Comparison of ENCODE assay signal across 15 cellular contexts in the genomic region with DNA sequence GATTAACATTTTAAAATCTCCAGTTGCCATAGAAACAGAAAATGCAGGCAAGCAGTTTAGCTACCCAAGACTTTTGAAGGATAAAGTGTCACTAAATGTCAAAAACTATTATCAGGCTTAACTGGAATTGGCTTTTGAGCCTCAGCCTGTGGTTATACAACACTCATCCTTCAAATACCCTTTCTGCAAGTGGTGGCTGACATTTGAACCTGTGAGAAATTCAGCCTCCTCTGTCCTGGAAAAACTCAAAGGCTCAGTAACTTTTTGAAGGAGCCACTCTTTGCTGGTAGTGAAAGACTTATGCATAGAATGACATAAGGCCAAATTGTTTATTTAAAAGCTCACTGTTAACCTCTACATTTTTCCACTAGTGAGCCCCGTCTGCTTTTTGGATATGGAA.
DNase-seq lines count a peak whose midpoint lies in the region; ATAC-seq lines count a peak whose summit lies in the region.
"Had no signal": no experiment of that assay in that cellular context is flagged by ENCODE, and none has a peak within 500 bp of the region (broad histone marks: within the 10 kb centered on the region; RNA-seq: fewer than 3 reads in every experiment).

No MANE protein-coding gene starts in this region.

- intact Hi-C loops in sciatic nerve (cut with DNase I): no loop called here

- peak; percentile 62 for ATAC-seq in sciatic nerve
- no peak for ATAC-seq in HG03045 (IDR thresholded peaks at IDR 0.05; ENCODE audit: unreplicated experiment)
- no peak for ATAC-seq in naive thymus-derived CD8-positive, alpha-beta T cell
- ATAC-seq: HepG2 had no signal

- DNase-seq in adipocyte (ENCODE audit: low read depth) (peak; percentile 28), caudate nucleus (lab: John Stamatoyannopoulos, UW) (no peak), mesenchymal stem cell (peak; percentile 61), sciatic nerve (ENCODE audit: low spot score) (no peak), LoVo (ENCODE audit: low spot score) (no peak)
- no peak for DNase-seq in naive thymus-derived CD8-positive, alpha-beta T cell
- DNase-seq: BE2C; Calu3; CD4-positive, alpha-beta T cell; DMS53; NCI-H187 treated with DMSO at 0.1 percent for 48 hours; NCI-H446 treated with DMSO at 0.1 percent for 48 hours; NK-92 treated with Interleukin-12 subunit alpha and Interleukin-12 subunit beta, amount 100 ng/mL, for 24 hours had no signal

- no peak overlapping the region for H4K8ac ChIP-seq in mesenchymal stem cell (ENCODE audit: low read length)

- H3K9me3 ChIP-seq in adipocyte (ENCODE audit: control insufficient read depth, low read length): peaks cover 10% of the 10 kb centered on the region
- peaks cover 9% of the 10 kb centered on the region for H3K9me3 ChIP-seq in mesenchymal stem cell (ENCODE audit: control insufficient read depth, low read length)
- H3K9me3 ChIP-seq: BE2C had no signal

- H3K23ac ChIP-seq in mesenchymal stem cell (ENCODE audit: low read length in 2 of 2): no peak overlapping the region

- no peak overlapping the region for H3K27ac Mint-ChIP-seq in naive thymus-derived CD8-positive, alpha-beta T cell
- H3K27ac Mint-ChIP-seq: CD4-positive, alpha-beta T cell had no signal

- H3K4me3 Mint-ChIP-seq in naive thymus-derived CD8-positive, alpha-beta T cell: no peak overlapping the region
- H3K4me3 Mint-ChIP-seq: CD4-positive, alpha-beta T cell had no signal

- POLR2A ChIA-PET in naive thymus-derived CD8-positive, alpha-beta T cell (lab: Charles Lee): no interaction called here

- H3K4me3 ChIP-seq in adipocyte (ENCODE audit: low read length): no peak overlapping the region
- H3K4me3 ChIP-seq in mesenchymal stem cell (ENCODE audit: insufficient read depth in 1 of 2, low read depth in 1 of 2, low read length in 2 of 2): no peak overlapping the region

- no peak overlapping the region for H3K18ac ChIP-seq in mesenchymal stem cell (ENCODE audit: low read depth in 1 of 2, low read length in 2 of 2)

- H3K4me1 Mint-ChIP-seq in naive thymus-derived CD8-positive, alpha-beta T cell: no peaks in the 10 kb centered on the region

- H2AFZ ChIP-seq in mesenchymal stem cell (ENCODE audit: low read depth, low read length): no peak overlapping the region

- no peak overlapping the region for H3K4me2 ChIP-seq in mesenchymal stem cell (ENCODE audit: low read length, poor library complexity, severe bottlenecking)

- no peaks in the 10 kb centered on the region for H3K79me1 ChIP-seq in mesenchymal stem cell (replicated peaks; ENCODE audit: low read length, poor library complexity, severe bottlenecking)

- no peak overlapping the region for H4K91ac ChIP-seq in mesenchymal stem cell (ENCODE audit: low read length)

- H3K27me3 Mint-ChIP-seq in naive thymus-derived CD8-positive, alpha-beta T cell: peaks cover 0 to 2% (median 0%) of the 10 kb centered on the region in 5 donors
- H3K27me3 Mint-ChIP-seq: CD4-positive, alpha-beta T cell had no signal

- H3K9ac ChIP-seq in adipocyte (ENCODE audit: low read length) (no peak overlapping the region), mesenchymal stem cell (ENCODE audit: low read length) (no peak overlapping the region)

- H2BK15ac ChIP-seq in mesenchymal stem cell (ENCODE audit: low read depth, poor library complexity, severe bottlenecking): no peak overlapping the region

- H3K27me3 ChIP-seq in adipocyte (replicated peaks; ENCODE audit: control insufficient read depth, insufficient read depth, low read length) (no peaks in the 10 kb centered on the region), mesenchymal stem cell (ENCODE audit: control insufficient read depth in 1 of 2, insufficient read depth in 1 of 2, low read length in 2 of 2) (no peaks in the 10 kb centered on the region)
- H3K27me3 ChIP-seq: BE2C had no signal

- H2AK5ac ChIP-seq in mesenchymal stem cell (ENCODE audit: low read length, severe bottlenecking): no peak overlapping the region

- H3K27ac ChIP-seq in caudate nucleus (ENCODE audit: low read depth, low read length) (peak overlapping the region; percentile 26), mesenchymal stem cell (ENCODE audit: low read length, poor library complexity, severe bottlenecking) (no peak overlapping the region)

- H2BK12ac ChIP-seq in mesenchymal stem cell (ENCODE audit: low read length in 2 of 2): no peak overlapping the region

- no CpG with 5 or more reads among the region's 1 CpG for WGBS in mesenchymal stem cell

- no peaks in the 10 kb centered on the region for H3K36me3 ChIP-seq in adipocyte (ENCODE audit: control insufficient read depth, insufficient read depth, low read length, severe bottlenecking)
- H3K36me3 ChIP-seq in mesenchymal stem cell (ENCODE audit: control insufficient read depth in 1 of 2, insufficient read depth in 2 of 2, low read depth in 1 of 2, low read length in 2 of 2): no peaks in the 10 kb centered on the region
- H3K36me3 ChIP-seq: BE2C had no signal

- H3K4me1 ChIP-seq in adipocyte (ENCODE audit: control insufficient read depth, insufficient read depth, low read length) (peaks cover 26% of the 10 kb centered on the region), mesenchymal stem cell (ENCODE audit: control insufficient read depth, insufficient read depth, low read depth, low read length) (no peaks in the 10 kb centered on the region)
- H3K4me1 ChIP-seq: BE2C had no signal

- peaks cover 7 to 27% (median 16%) of the 10 kb centered on the region in 9 donors for H3K9me3 Mint-ChIP-seq in naive thymus-derived CD8-positive, alpha-beta T cell

- H2BK120ac ChIP-seq in mesenchymal stem cell (ENCODE audit: low read depth, low read length): no peak overlapping the region

- H3K14ac ChIP-seq in mesenchymal stem cell (ENCODE audit: low read length in 2 of 2): no peak overlapping the region

- no peak overlapping the region for H3K4ac ChIP-seq in mesenchymal stem cell (ENCODE audit: low read depth in 1 of 2, low read length in 2 of 2)

- H2BK5ac ChIP-seq in mesenchymal stem cell (ENCODE audit: low read depth, low read length, poor library complexity, severe bottlenecking): no peak overlapping the region

- H3K36me3 Mint-ChIP-seq in naive thymus-derived CD8-positive, alpha-beta T cell: peaks cover 0 to 19% (median 0%) of the 10 kb centered on the region in 3 donors

Comparison
In these comparisons a context has a peak if more than half of its experiments do, and no peak if none do; other contexts are left out.
1. DNase-seq: peak in adipocyte (single experiment) and mesenchymal stem cell (single experiment); none in caudate nucleus (0 of 61), sciatic nerve (single experiment), naive thymus-derived CD8-positive, alpha-beta T cell (0 of 10) and LoVo (single experiment).